In genomic region chr1:77683836-77684148, GRCh38 we compare ENCODE assay signal across 1 cellular context.
A peak's percentile ranks its signal among the peaks of the same experiment; 100 is the strongest.
TF ChIP-seq lines count a peak whose summit lies in the region.

No MANE protein-coding gene starts in this region.

TF ChIP-seq in GM12878, 131 proteins besides CTCF, POLR2A, EP300 and RAD21:
- 0 out of 2 replicates have a peak, but pooled peaks have one; percentile 3 for TF ChIP-seq ZNF384 (IDR thresholded peaks at IDR 0.05; ENCODE audit: borderline replicate concordance, low read depth, low read length)
- no peak for TF ChIP-seq TBL1XR1 (IDR thresholded peaks at IDR 0.05; ENCODE audit: low read depth, low read length)
